In the genomic region with DNA sequence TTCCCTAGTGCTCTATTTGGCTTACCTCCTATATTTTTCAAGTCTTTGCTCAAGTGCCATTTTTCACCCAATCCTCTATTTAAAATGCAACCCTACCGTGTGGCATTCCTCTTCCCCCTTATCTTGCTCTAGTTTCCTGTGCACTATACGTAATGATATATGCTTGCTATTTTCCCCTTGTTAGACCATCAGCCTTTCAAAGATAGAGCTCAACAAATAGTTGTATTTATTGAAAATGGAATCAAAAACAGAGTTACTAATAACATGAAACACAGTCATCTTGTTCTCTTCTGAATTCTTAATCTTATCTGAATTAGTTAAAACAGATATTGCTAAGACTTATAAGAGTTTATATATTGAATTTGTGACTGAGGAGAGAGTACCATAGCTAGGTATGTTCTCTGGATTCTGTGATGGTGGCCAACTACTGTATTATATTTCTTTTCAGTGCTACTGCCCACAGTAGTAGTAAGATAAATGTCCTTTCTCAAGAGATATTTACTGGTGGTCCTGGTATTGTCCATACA, we compare ENCODE assay signal across 1 cellular context.
TF ChIP-seq lines count a peak whose summit lies in the region.

No MANE protein-coding gene starts in this region.

TF ChIP-seq in IMR-90, 13 proteins besides CTCF, POLR2A, EP300 and RAD21 (continued from another document):
- TF ChIP-seq, protein P1, sequence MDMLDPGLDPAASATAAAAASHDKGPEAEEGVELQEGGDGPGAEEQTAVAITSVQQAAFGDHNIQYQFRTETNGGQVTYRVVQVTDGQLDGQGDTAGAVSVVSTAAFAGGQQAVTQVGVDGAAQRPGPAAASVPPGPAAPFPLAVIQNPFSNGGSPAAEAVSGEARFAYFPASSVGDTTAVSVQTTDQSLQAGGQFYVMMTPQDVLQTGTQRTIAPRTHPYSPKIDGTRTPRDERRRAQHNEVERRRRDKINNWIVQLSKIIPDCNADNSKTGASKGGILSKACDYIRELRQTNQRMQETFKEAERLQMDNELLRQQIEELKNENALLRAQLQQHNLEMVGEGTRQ (IDR thresholded peaks at IDR 0.05; ENCODE audit: low read depth, low read length): no peak
- TF ChIP-seq BHLHE40 (IDR thresholded peaks at IDR 0.05; ENCODE audit: low read depth, low read length) (no peak), MAZ (IDR thresholded peaks at IDR 0.05; ENCODE audit: borderline replicate concordance, low read depth, low read length) (no peak), RFX5 (IDR thresholded peaks at IDR 0.05; ENCODE audit: low read depth, low read length) (no peak), SMC3 (IDR thresholded peaks at IDR 0.05; ENCODE audit: low read depth, low read length) (no peak), CEBPB (IDR thresholded peaks at IDR 0.05; ENCODE audit: low read depth, low read length) (no peak), MXI1 (IDR thresholded peaks at IDR 0.05; ENCODE audit: borderline replicate concordance, low read depth, low read length) (no peak), NFE2L2 (IDR thresholded peaks at IDR 0.05; ENCODE audit: low read depth, low read length) (no peak)
- TF ChIP-seq, protein P2, sequence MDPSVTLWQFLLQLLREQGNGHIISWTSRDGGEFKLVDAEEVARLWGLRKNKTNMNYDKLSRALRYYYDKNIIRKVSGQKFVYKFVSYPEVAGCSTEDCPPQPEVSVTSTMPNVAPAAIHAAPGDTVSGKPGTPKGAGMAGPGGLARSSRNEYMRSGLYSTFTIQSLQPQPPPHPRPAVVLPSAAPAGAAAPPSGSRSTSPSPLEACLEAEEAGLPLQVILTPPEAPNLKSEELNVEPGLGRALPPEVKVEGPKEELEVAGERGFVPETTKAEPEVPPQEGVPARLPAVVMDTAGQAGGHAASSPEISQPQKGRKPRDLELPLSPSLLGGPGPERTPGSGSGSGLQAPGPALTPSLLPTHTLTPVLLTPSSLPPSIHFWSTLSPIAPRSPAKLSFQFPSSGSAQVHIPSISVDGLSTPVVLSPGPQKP (IDR thresholded peaks at IDR 0.05; ENCODE audit: borderline replicate concordance, low read depth, low read length): no peak
